In the genomic region with DNA sequence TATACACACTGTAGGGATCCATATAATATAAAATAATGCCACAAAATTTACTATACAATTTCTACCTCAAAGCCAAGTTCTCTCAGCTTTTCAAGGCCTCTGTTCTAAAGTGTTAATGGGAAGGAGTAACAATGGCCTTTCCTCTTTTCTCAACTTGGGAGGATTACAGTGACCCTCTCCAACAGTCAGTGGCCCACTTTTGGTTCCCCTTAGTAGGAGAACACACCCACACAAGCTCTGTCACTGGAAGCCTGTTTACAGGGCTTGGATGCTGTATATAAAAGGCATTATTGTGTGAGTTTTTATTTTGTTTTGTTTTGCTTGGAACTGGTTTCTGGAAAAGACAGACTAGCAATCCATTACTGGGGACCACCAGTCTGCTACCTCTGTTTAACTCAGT, we compare ENCODE assay signal across 1 cellular context.
TF ChIP-seq lines count a peak whose summit lies in the region.

No MANE protein-coding gene starts in this region.

TF ChIP-seq in HepG2, 621 proteins besides CTCF, POLR2A, EP300 and RAD21 (continued from another document):
- TF ChIP-seq, protein P1, sequence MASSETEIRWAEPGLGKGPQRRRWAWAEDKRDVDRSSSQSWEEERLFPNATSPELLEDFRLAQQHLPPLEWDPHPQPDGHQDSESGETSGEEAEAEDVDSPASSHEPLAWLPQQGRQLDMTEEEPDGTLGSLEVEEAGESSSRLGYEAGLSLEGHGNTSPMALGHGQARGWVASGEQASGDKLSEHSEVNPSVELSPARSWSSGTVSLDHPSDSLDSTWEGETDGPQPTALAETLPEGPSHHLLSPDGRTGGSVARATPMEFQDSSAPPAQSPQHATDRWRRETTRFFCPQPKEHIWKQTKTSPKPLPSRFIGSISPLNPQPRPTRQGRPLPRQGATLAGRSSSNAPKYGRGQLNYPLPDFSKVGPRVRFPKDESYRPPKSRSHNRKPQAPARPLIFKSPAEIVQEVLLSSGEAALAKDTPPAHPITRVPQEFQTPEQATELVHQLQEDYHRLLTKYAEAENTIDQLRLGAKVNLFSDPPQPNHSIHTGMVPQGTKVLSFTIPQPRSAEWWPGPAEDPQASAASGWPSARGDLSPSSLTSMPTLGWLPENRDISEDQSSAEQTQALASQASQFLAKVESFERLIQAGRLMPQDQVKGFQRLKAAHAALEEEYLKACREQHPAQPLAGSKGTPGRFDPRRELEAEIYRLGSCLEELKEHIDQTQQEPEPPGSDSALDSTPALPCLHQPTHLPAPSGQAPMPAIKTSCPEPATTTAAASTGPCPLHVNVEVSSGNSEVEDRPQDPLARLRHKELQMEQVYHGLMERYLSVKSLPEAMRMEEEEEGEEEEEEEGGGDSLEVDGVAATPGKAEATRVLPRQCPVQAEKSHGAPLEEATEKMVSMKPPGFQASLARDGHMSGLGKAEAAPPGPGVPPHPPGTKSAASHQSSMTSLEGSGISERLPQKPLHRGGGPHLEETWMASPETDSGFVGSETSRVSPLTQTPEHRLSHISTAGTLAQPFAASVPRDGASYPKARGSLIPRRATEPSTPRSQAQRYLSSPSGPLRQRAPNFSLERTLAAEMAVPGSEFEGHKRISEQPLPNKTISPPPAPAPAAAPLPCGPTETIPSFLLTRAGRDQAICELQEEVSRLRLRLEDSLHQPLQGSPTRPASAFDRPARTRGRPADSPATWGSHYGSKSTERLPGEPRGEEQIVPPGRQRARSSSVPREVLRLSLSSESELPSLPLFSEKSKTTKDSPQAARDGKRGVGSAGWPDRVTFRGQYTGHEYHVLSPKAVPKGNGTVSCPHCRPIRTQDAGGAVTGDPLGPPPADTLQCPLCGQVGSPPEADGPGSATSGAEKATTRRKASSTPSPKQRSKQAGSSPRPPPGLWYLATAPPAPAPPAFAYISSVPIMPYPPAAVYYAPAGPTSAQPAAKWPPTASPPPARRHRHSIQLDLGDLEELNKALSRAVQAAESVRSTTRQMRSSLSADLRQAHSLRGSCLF (CRISPR knock-in tag; IDR thresholded peaks at IDR 0.05; ENCODE audit: borderline replicate concordance): no peak
- TF ChIP-seq ZNF577 (CRISPR knock-in tag; IDR thresholded peaks at IDR 0.05; ENCODE audit: borderline replicate concordance, low read depth) (no peak), ZNF549 (CRISPR knock-in tag; IDR thresholded peaks at IDR 0.05) (no peak), SP4 (CRISPR knock-in tag; IDR thresholded peaks at IDR 0.05) (no peak), MLLT10 (CRISPR knock-in tag; IDR thresholded peaks at IDR 0.05) (no peak), GTF2F1 (IDR thresholded peaks at IDR 0.05; ENCODE audit: low read length) (no peak), NR2F6 (IDR thresholded peaks at IDR 0.05) (no peak), NR2F6 (CRISPR knock-in tag; IDR thresholded peaks at IDR 0.05) (no peak), HMG20B (CRISPR knock-in tag; conservative IDR thresholded peaks at IDR 0.05) (no peak), PHF8 (CRISPR knock-in tag; IDR thresholded peaks at IDR 0.05) (no peak), SETDB1 (CRISPR knock-in tag; IDR thresholded peaks at IDR 0.05; ENCODE audit: borderline replicate concordance) (no peak), RAD51 (IDR thresholded peaks at IDR 0.05; ENCODE audit: borderline replicate concordance) (no peak)
- TF ChIP-seq, protein P2, sequence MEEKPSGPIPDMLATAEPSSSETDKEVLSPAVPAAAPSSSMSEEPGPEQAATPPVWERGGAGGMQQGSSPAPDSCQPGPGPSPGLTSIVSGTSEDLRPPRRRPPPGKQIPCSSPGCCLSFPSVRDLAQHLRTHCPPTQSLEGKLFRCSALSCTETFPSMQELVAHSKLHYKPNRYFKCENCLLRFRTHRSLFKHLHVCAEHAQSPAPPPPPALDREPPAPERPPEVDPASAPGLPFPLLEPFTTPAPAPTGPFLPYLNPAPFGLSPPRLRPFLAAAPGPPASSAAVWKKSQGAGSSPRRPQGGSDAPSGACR (CRISPR knock-in tag; IDR thresholded peaks at IDR 0.05): no peak
- TF ChIP-seq, protein P3, sequence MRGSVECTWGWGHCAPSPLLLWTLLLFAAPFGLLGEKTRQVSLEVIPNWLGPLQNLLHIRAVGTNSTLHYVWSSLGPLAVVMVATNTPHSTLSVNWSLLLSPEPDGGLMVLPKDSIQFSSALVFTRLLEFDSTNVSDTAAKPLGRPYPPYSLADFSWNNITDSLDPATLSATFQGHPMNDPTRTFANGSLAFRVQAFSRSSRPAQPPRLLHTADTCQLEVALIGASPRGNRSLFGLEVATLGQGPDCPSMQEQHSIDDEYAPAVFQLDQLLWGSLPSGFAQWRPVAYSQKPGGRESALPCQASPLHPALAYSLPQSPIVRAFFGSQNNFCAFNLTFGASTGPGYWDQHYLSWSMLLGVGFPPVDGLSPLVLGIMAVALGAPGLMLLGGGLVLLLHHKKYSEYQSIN (CRISPR knock-in tag; IDR thresholded peaks at IDR 0.05; ENCODE audit: borderline replicate concordance): no peak
